ENCODE assay signal across 32 cellular contexts in the genomic region with DNA sequence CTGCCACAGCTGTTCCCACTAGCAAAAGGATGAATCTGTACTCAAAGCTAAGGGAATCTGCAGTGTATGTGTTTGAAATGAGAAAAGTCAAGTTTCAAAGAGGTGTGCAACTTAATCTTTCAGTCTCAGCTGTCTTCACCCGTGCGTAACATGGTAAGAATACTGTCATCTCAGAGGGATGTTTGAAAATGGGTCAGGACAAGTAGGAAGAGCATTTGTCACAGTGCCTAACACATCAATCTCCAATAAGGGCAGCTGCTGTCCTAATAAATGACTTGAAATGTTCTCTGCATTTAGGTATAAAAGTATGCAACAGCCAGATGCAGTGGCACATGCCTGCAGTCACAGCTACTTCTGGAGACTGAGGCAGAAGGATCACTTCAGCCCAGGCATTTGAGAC. TPM values are rescaled to one million over a fixed set of nuclear protein-coding genes. Genes with fewer than 3 reads are reported as not detected.
"Had no signal": no experiment of that assay in that cellular context is flagged by ENCODE, and none has a peak within 500 bp of the region (broad histone marks: within the 10 kb centered on the region; RNA-seq: fewer than 3 reads in every experiment).

No MANE protein-coding gene starts in this region.

- H3K4me3 Mint-ChIP-seq: naive B cell; naive thymus-derived CD8-positive, alpha-beta T cell; natural killer cell treated with Interleukin-12 subunit alpha and Interleukin-12 subunit beta and Interleukin-15 and Interleukin-18, amount 100 ng/mL, for 72 hours; neural crest cell; stimulated activated memory B cell treated with anti-CD40 and anti-IgM and Interleukin-4, amounts not matched to agents 10 μg/mL and 1 μg/mL and 100 μg/mL, for 72 hours; stimulated activated naive CD8-positive, alpha-beta T cell treated with anti-CD3 and anti-CD28 coated beads, Interleukin-15, amount 100 ng/mL, for 72 hours; type B pancreatic cell had no signal

- H3K9me3 ChIP-seq: neutrophil, pancreas, spleen, suprapubic skin, testis, tibial artery, transverse colon, upper lobe of right lung, uterus had no signal

- H3K27ac Mint-ChIP-seq: naive thymus-derived CD8-positive, alpha-beta T cell; progenitor cell of endocrine pancreas; stimulated activated memory B cell treated with anti-CD40 and anti-IgM and Interleukin-4, amounts not matched to agents 10 μg/mL and 1 μg/mL and 100 μg/mL, for 72 hours; stimulated activated naive CD8-positive, alpha-beta T cell treated with anti-CD3 and anti-CD28 coated beads, Interleukin-15, amount 100 ng/mL, for 72 hours; type B pancreatic cell had no signal

- H3K4me1 ChIP-seq: pancreas, suprapubic skin, testis, transverse colon, upper lobe of right lung, uterus had no signal

- H3K27ac ChIP-seq: neutrophil, pancreas, skin epidermis, spleen, suprapubic skin, testis, tibial artery, transverse colon, upper lobe of right lung, uterus had no signal

- H3K4me3 ChIP-seq: pancreas, skin epidermis, smooth muscle cell, spleen, suprapubic skin, testis, tibial artery, transverse colon, upper lobe of right lung, uterus had no signal

- DNase-seq: naive B cell; naive thymus-derived CD8-positive, alpha-beta T cell; nucleus accumbens; pancreas; posterior cingulate gyrus; right cardiac atrium; spleen; stimulated activated CD4-positive, alpha-beta T cell treated with anti-CD3 and anti-CD28 coated beads, Interleukin-12 subunit alpha, Interleukin-12 subunit beta, amount 100 ng/mL, for 4 hours; stimulated activated CD4-positive, alpha-beta T cell treated with anti-CD3 and anti-CD28 coated beads, Interleukin-1b, Interleukin-23, amount 100 ng/mL, for 48 hours; stimulated activated CD4-positive, alpha-beta T cell treated with anti-CD3 and anti-CD28 coated beads, Interleukin-4, amount 100 ng/mL, for 1 hour; stimulated activated CD4-positive, alpha-beta T cell treated with anti-CD3 and anti-CD28 coated beads, Interleukin-4, amount 100 ng/mL, for 4 hours; stimulated activated CD8-positive, alpha-beta memory T cell treated with anti-CD3 and anti-CD28 coated beads, Interleukin-4, amount 100 ng/mL, for 48 hours; stimulated activated naive CD4-positive, alpha-beta T cell; stimulated activated naive CD8-positive, alpha-beta T cell treated with anti-CD3 and anti-CD28 coated beads, Interleukin-15, amount 100 ng/mL, for 72 hours; stimulated activated naive CD8-positive, alpha-beta T cell treated with anti-CD3 and anti-CD28 coated beads, Interleukin-15, Interleukin-2, amounts not matched to agents 100 U/mL and 50 U/mL, for 24 hours; substantia nigra; testis; tibial artery; transverse colon; upper lobe of right lung; uterus had no signal

- H3K36me3 ChIP-seq: uterus had no signal

- ATAC-seq: naive thymus-derived CD8-positive, alpha-beta T cell; natural killer cell treated with Interleukin-12 subunit alpha and Interleukin-12 subunit beta and Interleukin-15 and Interleukin-18, amount 100 ng/mL, for 72 hours; pancreas; right cardiac atrium; sciatic nerve; stimulated activated memory B cell treated with anti-CD40 and anti-IgM and Interleukin-4, amounts not matched to agents 10 μg/mL and 1 μg/mL and 100 μg/mL, for 72 hours; stimulated activated naive CD8-positive, alpha-beta T cell treated with anti-CD3 and anti-CD28 coated beads, Interleukin-15, amount 100 ng/mL, for 72 hours; stimulated activated naive CD8-positive, alpha-beta T cell treated with anti-CD3 and anti-CD28 coated beads, Interleukin-15, Interleukin-2, amounts not matched to agents 100 U/mL and 50 U/mL, for 24 hours; upper lobe of right lung had no signal

- H3K27me3 Mint-ChIP-seq: naive B cell; naive thymus-derived CD8-positive, alpha-beta T cell; natural killer cell treated with Interleukin-12 subunit alpha and Interleukin-12 subunit beta and Interleukin-15 and Interleukin-18, amount 100 ng/mL, for 72 hours; progenitor cell of endocrine pancreas; stimulated activated memory B cell treated with anti-CD40 and anti-IgM and Interleukin-4, amounts not matched to agents 10 μg/mL and 1 μg/mL and 100 μg/mL, for 72 hours; stimulated activated naive CD8-positive, alpha-beta T cell treated with anti-CD3 and anti-CD28 coated beads, Interleukin-15, amount 100 ng/mL, for 72 hours; type B pancreatic cell had no signal

- H3K9me3 Mint-ChIP-seq: naive B cell; naive thymus-derived CD8-positive, alpha-beta T cell; natural killer cell treated with Interleukin-12 subunit alpha and Interleukin-12 subunit beta and Interleukin-15 and Interleukin-18, amount 100 ng/mL, for 72 hours; neural crest cell; stimulated activated memory B cell treated with anti-CD40 and anti-IgM and Interleukin-4, amounts not matched to agents 10 μg/mL and 1 μg/mL and 100 μg/mL, for 72 hours; stimulated activated naive CD8-positive, alpha-beta T cell treated with anti-CD3 and anti-CD28 coated beads, Interleukin-15, amount 100 ng/mL, for 72 hours; type B pancreatic cell had no signal

- H3K27me3 ChIP-seq: neutrophil, pancreas, spleen, suprapubic skin, testis, tibial artery, transverse colon, upper lobe of right lung, uterus had no signal

- H3K4me1 Mint-ChIP-seq: stimulated activated naive CD8-positive, alpha-beta T cell treated with anti-CD3 and anti-CD28 coated beads, Interleukin-15, amount 100 ng/mL, for 72 hours had no signal

RNA-seq across cellular contexts. Expression of a gene that starts 31.7 kb away (rescaled TPM):
- total RNA-seq: naive thymus-derived CD8-positive, alpha-beta T cell; smooth muscle cell; suprapubic skin; upper lobe of right lung had no signal
- polyA plus RNA-seq: naive thymus-derived CD8-positive, alpha-beta T cell had no signal

RNA-seq across cellular contexts. Expression of a gene that starts 52.0 kb away (rescaled TPM):
- total RNA-seq: naive thymus-derived CD8-positive, alpha-beta T cell; natural killer cell treated with Interleukin-12 subunit alpha and Interleukin-12 subunit beta and Interleukin-15 and Interleukin-18, amount 100 ng/mL, for 72 hours; pulmonary artery endothelial cell had no signal
- polyA plus RNA-seq: naive thymus-derived CD8-positive, alpha-beta T cell; smooth muscle cell had no signal
